7 cellular contexts compared by ENCODE assay signal in the genomic region with DNA sequence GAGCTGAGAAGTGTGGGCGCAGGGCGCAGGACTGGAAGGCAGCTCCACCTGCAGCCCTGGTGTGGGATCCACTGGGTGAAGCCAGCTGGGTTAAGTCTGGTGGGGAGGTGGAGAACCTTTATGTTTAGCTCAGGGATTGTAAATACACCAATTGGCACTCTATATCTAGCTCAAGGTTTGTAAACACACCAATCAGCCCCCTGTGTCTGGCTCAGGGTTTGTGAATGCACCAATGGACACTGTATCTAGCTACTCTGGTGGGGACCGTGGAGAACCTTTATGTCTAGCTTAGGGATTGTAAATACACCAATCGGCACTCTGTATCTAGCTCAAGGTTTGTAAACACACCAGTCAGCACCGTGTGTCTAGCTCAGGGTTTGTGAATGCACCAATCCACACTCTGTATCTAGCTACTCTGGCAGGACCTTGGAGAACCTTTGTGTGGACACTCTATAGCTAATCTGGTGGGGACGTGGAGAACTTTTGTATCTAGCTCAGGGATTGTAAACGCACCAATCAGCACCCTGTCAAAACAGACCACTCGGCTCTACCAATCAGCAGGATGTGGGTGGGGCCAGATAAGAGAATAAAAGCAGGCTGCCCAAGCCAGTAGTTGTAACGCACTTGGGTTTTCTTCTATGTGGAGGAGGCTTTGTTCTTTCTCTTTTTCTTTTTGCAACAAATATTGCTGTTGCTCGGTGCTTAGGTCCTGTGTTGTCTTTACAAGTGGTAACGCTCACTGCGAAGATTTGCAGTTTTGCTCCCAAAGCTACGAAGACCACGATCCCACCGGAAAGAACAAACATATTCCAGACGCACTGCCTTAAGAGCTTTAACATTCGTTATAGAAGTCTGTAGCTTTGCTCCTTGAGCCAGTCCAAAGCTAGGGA. TPM values are rescaled to one million over a fixed set of nuclear protein-coding genes. Genes with fewer than 3 reads are reported as not detected.
DNase-seq lines count a peak whose midpoint lies in the region; ATAC-seq and TF ChIP-seq lines count a peak whose summit lies in the region.
"Not testable (repeated sequence)": the region's sequence is repeated elsewhere in the genome, so short reads cannot be mapped to it uniquely, and the experiment has no call there.
"Had no signal": no experiment of that assay in that cellular context is flagged by ENCODE, and none has a peak within 500 bp of the region (broad histone marks: within the 10 kb centered on the region; RNA-seq: fewer than 3 reads in every experiment).

No MANE protein-coding gene starts in this region.

- not testable (repeated sequence) for TF ChIP-seq CTCF in CD4-positive, alpha-beta T cell (IDR thresholded peaks at IDR 0.05); activated B cell treated with CpG ODN at 0.5 μM for 24 hours (IDR thresholded peaks at IDR 0.05); chondrocyte (IDR thresholded peaks at IDR 0.05); liver (IDR thresholded peaks at IDR 0.05; ENCODE audit: low read depth, low read length, missing input control)

- H3K9me3 ChIP-seq in CD4-positive, alpha-beta T cell (ENCODE audit: control insufficient read depth, low read length); liver (ENCODE audit: control insufficient read depth in 4 of 4, low read length in 3 of 4); skeletal muscle tissue (ENCODE audit: control insufficient read depth in 3 of 3, low read length in 3 of 3): not testable (repeated sequence)

- peaks cover 67% of the 10 kb centered on the region for H3K4me1 Mint-ChIP-seq in CD4-positive, alpha-beta T cell (ENCODE audit: low read depth)
- peaks cover 34% of the 10 kb centered on the region for H3K4me1 Mint-ChIP-seq in activated B cell treated with CpG ODN at 0.5 μM for 24 hours
- H3K4me1 Mint-ChIP-seq in chondrocyte (ENCODE audit: low read depth): peaks cover 37% of the 10 kb centered on the region

- not testable (repeated sequence) for H3K9me3 Mint-ChIP-seq in CD4-positive, alpha-beta T cell; activated B cell treated with CpG ODN at 0.5 μM for 24 hours; chondrocyte (ENCODE audit: low read depth)

- CTCF ChIA-PET in CD4-positive, alpha-beta T cell (lab: Charles Lee): interaction anchor here (1.0 to 1.2 kb wide), 2 partner anchors 26 to 38 kb away, joined by 3 read pairs; a partner anchor contains a TSS
- CTCF ChIA-PET in activated B cell treated with CpG ODN at 0.5 μM for 24 hours (lab: Charles Lee): interaction anchor here (1.1 kb wide), 1 partner anchor 39 kb away, joined by 3 read pairs; no protein-coding TSS in a partner anchor

- not testable (repeated sequence) for H3K36me3 ChIP-seq in liver (ENCODE audit: control insufficient read depth in 4 of 4, insufficient read depth in 3 of 4, low read depth in 1 of 4, low read length in 3 of 4)
- H3K36me3 ChIP-seq in skeletal muscle tissue (ENCODE audit: control insufficient read depth in 3 of 3, insufficient read depth in 3 of 3, low read length in 3 of 3): peaks cover 7 to 12% (median 9%) of the 10 kb centered on the region in 3 donors

- H3K27me3 ChIP-seq in CD4-positive, alpha-beta T cell (ENCODE audit: control insufficient read depth, insufficient read depth, low read length); liver (ENCODE audit: control insufficient read depth in 4 of 4, insufficient read depth in 4 of 4, low read length in 3 of 4); skeletal muscle tissue (ENCODE audit: control insufficient read depth in 3 of 3, insufficient read depth in 3 of 3, low read length in 3 of 3): not testable (repeated sequence)

- POLR2A ChIA-PET in CD4-positive, alpha-beta T cell (lab: Charles Lee): interaction anchor here (0.6 to 6.2 kb wide), 7 partner anchors 12 to 193 kb away, joined by 3 to 82 read pairs (median 4); a partner anchor contains a TSS
- POLR2A ChIA-PET in activated B cell treated with CpG ODN at 0.5 μM for 24 hours (lab: Charles Lee): interaction anchor here (0.9 to 6.4 kb wide), 7 partner anchors 10 to 192 kb away, joined by 3 to 75 read pairs (median 7); a partner anchor contains a TSS

- peak overlapping the region; percentile 92 for H3K27ac Mint-ChIP-seq in CD4-positive, alpha-beta T cell
- peak overlapping the region; percentile 89 for H3K27ac Mint-ChIP-seq in activated B cell treated with CpG ODN at 0.5 μM for 24 hours
- H3K27ac Mint-ChIP-seq in chondrocyte (ENCODE audit: unreplicated experiment): peak overlapping the region; percentile 43

- not testable (repeated sequence) for H3K9ac ChIP-seq in liver (ENCODE audit: low read depth in 1 of 2, low read length in 2 of 2)
- peak overlapping the region; percentile 57 to 82 (median 62) for H3K9ac ChIP-seq in skeletal muscle tissue (ENCODE audit: low read depth in 1 of 3, low read length in 3 of 3)

- TF ChIP-seq RAD21 in liver (IDR thresholded peaks at IDR 0.05): not testable (repeated sequence)

- not testable (repeated sequence) for ATAC-seq in CD4-positive, alpha-beta T cell (ENCODE audit: poor library complexity); activated B cell treated with CpG ODN at 0.5 μM for 24 hours (ENCODE audit: low read depth)

- peak overlapping the region; percentile 95 for H3K4me3 Mint-ChIP-seq in CD4-positive, alpha-beta T cell
- H3K4me3 Mint-ChIP-seq in activated B cell treated with CpG ODN at 0.5 μM for 24 hours: peak overlapping the region; percentile 75
- H3K4me3 Mint-ChIP-seq in chondrocyte (ENCODE audit: unreplicated experiment): peak overlapping the region; percentile 85

- WGBS in liver: 84% methylated on average over 17 of the region's 17 CpGs

- peaks cover 23% of the 10 kb centered on the region for H3K36me3 Mint-ChIP-seq in CD4-positive, alpha-beta T cell (ENCODE audit: low read depth)
- H3K36me3 Mint-ChIP-seq in activated B cell treated with CpG ODN at 0.5 μM for 24 hours (ENCODE audit: low read depth): peaks cover 12% of the 10 kb centered on the region
- H3K36me3 Mint-ChIP-seq in chondrocyte (ENCODE audit: low read depth): not testable (repeated sequence)

- H3K27ac ChIP-seq in CD4-positive, alpha-beta T cell (ENCODE audit: low read depth, low read length): peak overlapping the region; percentile 66
- H3K27ac ChIP-seq in liver (ENCODE audit: low read depth in 1 of 2, low read length in 2 of 2): not testable (repeated sequence)
- H3K27ac ChIP-seq in skeletal muscle tissue (ENCODE audit: low read depth, low read length): peak overlapping the region; percentile 65

- intact Hi-C loops in CD4-positive, alpha-beta T cell (cut with DNase I, micrococcal nuclease): loop anchor here (1.0 to 2.0 kb wide), 2 partner anchors 26 kb away; a partner anchor contains a TSS
- intact Hi-C loops in activated B cell treated with CpG ODN at 0.5 μM for 24 hours (cut with micrococcal nuclease): not testable (repeated sequence)

- H3K27me3 Mint-ChIP-seq in CD4-positive, alpha-beta T cell; activated B cell treated with CpG ODN at 0.5 μM for 24 hours; chondrocyte (ENCODE audit: low read depth): not testable (repeated sequence)

- peaks cover 2 to 19% (median 14%) of the 10 kb centered on the region in 4 donors for H3K4me1 ChIP-seq in liver (ENCODE audit: control insufficient read depth in 4 of 4, insufficient read depth in 4 of 4, low read length in 3 of 4)
- H3K4me1 ChIP-seq in skeletal muscle tissue (ENCODE audit: control insufficient read depth in 3 of 3, insufficient read depth in 3 of 3, low read length in 3 of 3): peaks cover 17 to 34% (median 26%) of the 10 kb centered on the region in 3 donors

- peak in 2 of 10 experiments; percentile 24 to 38 for DNase-seq in CD4-positive, alpha-beta T cell
- peak; percentile 1 for DNase-seq in NCI-H1092 treated with DMSO at 0.1 percent for 48 hours (lab: John Stamatoyannopoulos, UW)
- not testable (repeated sequence) for DNase-seq in activated B cell treated with CpG ODN at 0.5 μM for 24 hours; chondrocyte (ENCODE audit: low spot score)

- H3K4me3 ChIP-seq in liver (ENCODE audit: low read depth in 1 of 3, low read length in 3 of 3): peak overlapping the region in 2 of 3 donors; percentile 49 to 65
- peak overlapping the region; percentile 79 to 80 (median 79) for H3K4me3 ChIP-seq in skeletal muscle tissue (ENCODE audit: low read length in 3 of 3)

RNA-seq across cellular contexts. Expression of a gene that starts 1.7 kb away (rescaled TPM):
- 10 to 100 TPM; 14.4 to 14.6 TPM for total RNA-seq in CD4-positive, alpha-beta T cell
- total RNA-seq in activated B cell treated with CpG ODN at 0.5 μM for 24 hours: 23.0 and 23.1 TPM in 2 replicates
- 115 to 119 TPM (median 117 TPM) in 3 replicates for total RNA-seq in chondrocyte
- total RNA-seq in liver: 100 to 1,000 TPM in 1 of 2 donors, 10 to 100 TPM in 1; 36.8 to 239 TPM
- 100 to 1,000 TPM in 1 of 2 donors, 10 to 100 TPM in 1; 75.4 to 114 TPM for polyA plus RNA-seq in liver
- total RNA-seq in skeletal muscle tissue: 93.4 TPM

RNA-seq across cellular contexts. Expression of a gene that starts 26.4 kb away (rescaled TPM):
- total RNA-seq in CD4-positive, alpha-beta T cell: 10 to 100 TPM; 41.8 to 44.1 TPM
- total RNA-seq in activated B cell treated with CpG ODN at 0.5 μM for 24 hours (60.3 and 63.4 TPM in 2 replicates), chondrocyte (45.5 to 65.9 TPM (median 50.5 TPM) in 3 replicates), liver (100 to 1,000 TPM in 1 of 2 donors, 10 to 100 TPM in 1; 30.7 to 115 TPM), skeletal muscle tissue (65.2 TPM)
- polyA plus RNA-seq in liver: 100 to 1,000 TPM in 1 of 2 donors, 10 to 100 TPM in 1; 38.4 to 102 TPM

RNA-seq across cellular contexts. Expression of a gene that starts 26.4 kb away (rescaled TPM):
- 1 to 10 TPM; 4.1 to 5.8 TPM for total RNA-seq in CD4-positive, alpha-beta T cell
- total RNA-seq in activated B cell treated with CpG ODN at 0.5 μM for 24 hours: 18.1 and 18.3 TPM in 2 replicates
- total RNA-seq in chondrocyte: 11.5 to 14.7 TPM (median 11.9 TPM) in 3 replicates
- total RNA-seq in liver: 1 to 10 TPM; 6.0 to 8.5 TPM
- 10 to 100 TPM in 1 of 2 donors, 1 to 10 TPM in 1; 6.9 to 10.8 TPM for polyA plus RNA-seq in liver
- 7.3 TPM for total RNA-seq in skeletal muscle tissue

RNA-seq across cellular contexts. Expression of a gene that starts 26.8 kb away (rescaled TPM):
- total RNA-seq in CD4-positive, alpha-beta T cell: not detected
- total RNA-seq in activated B cell treated with CpG ODN at 0.5 μM for 24 hours: 1.0 and 1.6 TPM in 2 replicates
- 0.82 to 0.97 TPM in 2 of 3 replicates, not detected in the other for total RNA-seq in chondrocyte
- total RNA-seq in liver: under 1 TPM in 1 of 2 donors, not detected in 1; 0.50 TPM
- under 1 TPM; 0.33 to 0.71 TPM for polyA plus RNA-seq in liver
- not detected for total RNA-seq in skeletal muscle tissue
- total RNA-seq: H4 had no signal
